1 cellular context compared by ENCODE assay signal in the genomic region with DNA sequence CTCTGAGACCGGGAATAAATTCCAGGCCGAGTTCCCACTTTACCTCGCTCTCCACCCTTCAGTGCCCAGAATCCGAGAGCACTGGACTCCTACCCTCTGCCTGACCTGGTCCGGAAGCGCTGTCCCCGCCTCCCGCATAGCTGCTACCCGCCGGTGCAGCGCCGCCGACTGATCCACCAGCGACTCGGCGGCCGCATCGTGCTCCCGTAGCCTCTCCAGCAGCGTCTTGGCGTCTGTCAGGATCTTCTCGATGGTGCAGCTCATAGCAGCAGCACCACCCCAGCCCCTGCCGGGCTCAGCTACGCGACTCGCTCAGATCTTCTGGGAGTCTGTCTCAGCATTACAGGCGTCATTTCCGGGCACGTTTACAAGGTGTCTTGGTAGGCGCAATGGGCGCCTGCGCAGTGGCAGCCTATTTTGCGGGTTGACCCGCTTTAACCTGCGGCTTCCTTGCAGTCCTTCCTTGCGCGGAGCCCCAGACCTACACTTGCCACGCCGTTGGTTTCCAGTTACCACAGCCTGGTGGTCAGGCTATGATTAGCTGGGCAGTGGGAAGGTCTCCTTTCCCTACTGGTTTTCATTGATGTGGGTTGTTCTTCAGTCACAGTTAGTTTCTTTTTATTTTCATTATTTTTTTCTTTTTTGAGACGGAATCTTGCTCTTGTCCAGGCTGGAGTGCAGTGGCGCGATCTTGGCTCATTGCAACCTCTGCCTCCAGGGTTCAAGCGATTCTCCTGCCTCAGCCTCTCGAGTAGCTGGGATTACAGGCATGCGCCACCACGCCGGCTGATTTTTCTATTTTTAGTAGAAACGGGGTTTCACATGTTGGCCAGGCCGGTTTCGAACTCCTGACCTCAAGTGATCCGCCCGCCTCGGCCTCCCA.
TF ChIP-seq lines count a peak whose summit lies in the region.

Gene SIKE1 (minus strand): TSS at position 342 of the 883 bp plus-strand sequence. CDS start 78 bp downstream, at position 264.

TF ChIP-seq in H1, 55 proteins besides CTCF, POLR2A, EP300 and RAD21 (continued from another document):
- TF ChIP-seq KDM5A (IDR thresholded peaks at IDR 0.05; ENCODE audit: low read length) (peak; percentile 74), NRF1 (IDR thresholded peaks at IDR 0.05; ENCODE audit: low read depth, low read length) (peak; percentile 72), CREB1 (IDR thresholded peaks at IDR 0.05) (peak; percentile 97), TAF1 (IDR thresholded peaks at IDR 0.05; ENCODE audit: low read depth, low read length) (peak; percentile 92), EZH2 (IDR thresholded peaks at IDR 0.05; ENCODE audit: low read depth, low read length, severe bottlenecking) (no peak), SRF (IDR thresholded peaks at IDR 0.05; ENCODE audit: low read depth, low read length) (peak; percentile 48; the same call in 1 of the 2 replicates), RBBP5 (IDR thresholded peaks at IDR 0.05; ENCODE audit: borderline replicate concordance, low read depth, low read length) (peak; percentile 84), RNF2 (IDR thresholded peaks at IDR 0.05; ENCODE audit: borderline replicate concordance, low read depth, low read length, missing control alignments, poor library complexity, severe bottlenecking) (no peak), RXRA (IDR thresholded peaks at IDR 0.05; ENCODE audit: insufficient read depth, low read depth, low read length) (no peak), PHF8 (conservative IDR thresholded peaks at IDR 0.05; ENCODE audit: low read depth, low read length) (peak; percentile 97), POLR2AphosphoS5 (IDR thresholded peaks at IDR 0.05; ENCODE audit: low read depth, low read length) (peak; percentile 96), SP4 (IDR thresholded peaks at IDR 0.05; ENCODE audit: low read length) (no peak), CBX8 (IDR thresholded peaks at IDR 0.05; ENCODE audit: borderline replicate concordance, low read depth, low read length) (no peak), SAP30 (IDR thresholded peaks at IDR 0.05; ENCODE audit: insufficient read depth, insufficient replicate concordance, low read length) (no peak), FOSL1 (IDR thresholded peaks at IDR 0.05; ENCODE audit: insufficient read depth, low read depth, low read length) (no peak), RFX5 (IDR thresholded peaks at IDR 0.05; ENCODE audit: borderline replicate concordance, low read depth, low read length) (no peak)
- TF ChIP-seq, protein P1, sequence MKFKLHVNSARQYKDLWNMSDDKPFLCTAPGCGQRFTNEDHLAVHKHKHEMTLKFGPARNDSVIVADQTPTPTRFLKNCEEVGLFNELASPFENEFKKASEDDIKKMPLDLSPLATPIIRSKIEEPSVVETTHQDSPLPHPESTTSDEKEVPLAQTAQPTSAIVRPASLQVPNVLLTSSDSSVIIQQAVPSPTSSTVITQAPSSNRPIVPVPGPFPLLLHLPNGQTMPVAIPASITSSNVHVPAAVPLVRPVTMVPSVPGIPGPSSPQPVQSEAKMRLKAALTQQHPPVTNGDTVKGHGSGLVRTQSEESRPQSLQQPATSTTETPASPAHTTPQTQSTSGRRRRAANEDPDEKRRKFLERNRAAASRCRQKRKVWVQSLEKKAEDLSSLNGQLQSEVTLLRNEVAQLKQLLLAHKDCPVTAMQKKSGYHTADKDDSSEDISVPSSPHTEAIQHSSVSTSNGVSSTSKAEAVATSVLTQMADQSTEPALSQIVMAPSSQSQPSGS (IDR thresholded peaks at IDR 0.05; ENCODE audit: low read length) = 0 out of 2 replicates have a peak, but pooled peaks have one; percentile 68
